In the genomic region with DNA sequence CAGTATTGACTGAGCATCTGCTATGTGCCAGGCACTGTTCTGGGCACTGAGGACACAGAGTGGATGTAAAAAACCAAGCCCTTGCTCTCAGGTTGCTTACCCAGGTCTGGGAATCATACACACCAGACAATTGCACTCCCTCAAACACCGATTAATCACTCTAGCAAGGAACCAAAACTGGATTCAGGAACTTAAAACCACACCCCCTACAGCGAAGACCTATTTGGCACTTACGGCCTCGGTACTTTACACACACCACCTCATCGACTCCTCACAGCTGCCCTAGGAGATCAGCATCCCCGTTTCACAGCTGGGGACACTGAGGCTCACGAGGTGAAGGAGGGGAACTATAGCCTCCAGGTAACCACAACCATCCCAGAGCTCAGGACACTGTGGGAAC, we compare ENCODE assay signal across 9 cellular contexts. TPM values are rescaled to one million over a fixed set of nuclear protein-coding genes. Genes with fewer than 3 reads are reported as not detected.
DNase-seq lines count a peak whose midpoint lies in the region; ATAC-seq and FAIRE-seq lines count a peak whose summit lies in the region.
"Had no signal": no experiment of that assay in that cellular context is flagged by ENCODE, and none has a peak within 500 bp of the region (broad histone marks: within the 10 kb centered on the region; RNA-seq: fewer than 3 reads in every experiment).

No MANE protein-coding gene starts in this region.

- no peaks in the 10 kb centered on the region for H3K9me3 Mint-ChIP-seq in activated CD8-positive, alpha-beta memory T cell treated with anti-CD3 and anti-CD28 coated beads, Interleukin-2, amount 10 ng/mL, durations not matched to agents 7 days and 5 days (ENCODE audit: low read depth)
- H3K9me3 Mint-ChIP-seq in activated naive CD8-positive, alpha-beta T cell treated with anti-CD3 and anti-CD28 coated beads, Interleukin-2, amount 50 U/mL, for 24 hours: no peaks in the 10 kb centered on the region

- no peak for FAIRE-seq in GM19239 (lab: Jason Lieb, UNC)
- FAIRE-seq: TTC549 had no signal

- peak overlapping the region; percentile 83 for H3K27ac ChIP-seq in substantia nigra (ENCODE audit: low read depth, low read length, poor library complexity, severe bottlenecking)

- no peak overlapping the region for H3K27ac Mint-ChIP-seq in activated CD8-positive, alpha-beta memory T cell treated with anti-CD3 and anti-CD28 coated beads, Interleukin-2, amount 10 ng/mL, durations not matched to agents 7 days and 5 days
- no peak overlapping the region for H3K27ac Mint-ChIP-seq in activated naive CD8-positive, alpha-beta T cell treated with anti-CD3 and anti-CD28 coated beads, Interleukin-2, amount 50 U/mL, for 24 hours

- no peak for ATAC-seq in activated CD8-positive, alpha-beta memory T cell treated with anti-CD3 and anti-CD28 coated beads, Interleukin-2, amount 10 ng/mL, durations not matched to agents 7 days and 5 days
- no peak for ATAC-seq in activated naive CD8-positive, alpha-beta T cell treated with anti-CD3 and anti-CD28 coated beads, Interleukin-2, amount 50 U/mL, for 24 hours
- ATAC-seq in GM19324 (IDR thresholded peaks at IDR 0.05; ENCODE audit: low FRiP score, unreplicated experiment): no peak
- no peak for ATAC-seq in HG02938 (IDR thresholded peaks at IDR 0.05; ENCODE audit: unreplicated experiment)

- no peaks in the 10 kb centered on the region for H3K27me3 Mint-ChIP-seq in activated CD8-positive, alpha-beta memory T cell treated with anti-CD3 and anti-CD28 coated beads, Interleukin-2, amount 10 ng/mL, durations not matched to agents 7 days and 5 days
- H3K27me3 Mint-ChIP-seq in activated naive CD8-positive, alpha-beta T cell treated with anti-CD3 and anti-CD28 coated beads, Interleukin-2, amount 50 U/mL, for 24 hours: no peaks in the 10 kb centered on the region

- no peaks in the 10 kb centered on the region for H3K36me3 Mint-ChIP-seq in activated CD8-positive, alpha-beta memory T cell treated with anti-CD3 and anti-CD28 coated beads, Interleukin-2, amount 10 ng/mL, durations not matched to agents 7 days and 5 days
- no peaks in the 10 kb centered on the region for H3K36me3 Mint-ChIP-seq in activated naive CD8-positive, alpha-beta T cell treated with anti-CD3 and anti-CD28 coated beads, Interleukin-2, amount 50 U/mL, for 24 hours (ENCODE audit: low read depth)

- CTCF ChIA-PET in activated CD8-positive, alpha-beta memory T cell treated with anti-CD3 and anti-CD28 coated beads, Interleukin-2, amount 10 ng/mL, durations not matched to agents 7 days and 5 days (lab: Charles Lee): interaction anchor here (0.8 to 4.4 kb wide), 5 partner anchors 10 to 73 kb away, joined by 3 to 29 read pairs (median 6); no protein-coding TSS in a partner anchor

- peak overlapping the region; percentile 94 for H3K4me3 Mint-ChIP-seq in activated CD8-positive, alpha-beta memory T cell treated with anti-CD3 and anti-CD28 coated beads, Interleukin-2, amount 10 ng/mL, durations not matched to agents 7 days and 5 days
- peak overlapping the region; percentile 98 for H3K4me3 Mint-ChIP-seq in activated naive CD8-positive, alpha-beta T cell treated with anti-CD3 and anti-CD28 coated beads, Interleukin-2, amount 50 U/mL, for 24 hours

- peaks cover 46% of the 10 kb centered on the region for H3K4me1 Mint-ChIP-seq in activated CD8-positive, alpha-beta memory T cell treated with anti-CD3 and anti-CD28 coated beads, Interleukin-2, amount 10 ng/mL, durations not matched to agents 7 days and 5 days
- peaks cover 41% of the 10 kb centered on the region for H3K4me1 Mint-ChIP-seq in activated naive CD8-positive, alpha-beta T cell treated with anti-CD3 and anti-CD28 coated beads, Interleukin-2, amount 50 U/mL, for 24 hours

- no peak for DNase-seq in activated CD8-positive, alpha-beta memory T cell treated with anti-CD3 and anti-CD28 coated beads, Interleukin-2, amount 10 ng/mL, durations not matched to agents 7 days and 5 days
- DNase-seq in activated CD8-positive, alpha-beta memory T cell treated with anti-CD3 and anti-CD28 coated beads, Interleukin-2, amount 50 U/mL, for 4 hours: no peak
- DNase-seq in activated naive CD8-positive, alpha-beta T cell treated with anti-CD3 and anti-CD28 coated beads, Interleukin-2, amount 50 U/mL, for 24 hours: no peak
- DNase-seq in kidney tubule cell (ENCODE audit: low spot score): peak; percentile 30
- no peak for DNase-seq in substantia nigra (lab: John Stamatoyannopoulos, UW)
- DNase-seq in GM19239 (ENCODE audit: insufficient read length, low spot score): no peak

RNA-seq across cellular contexts. Expression of a gene that starts 1.6 kb away (rescaled TPM):
- 10 to 100 TPM; 16.3 to 19.2 TPM for total RNA-seq in activated CD8-positive, alpha-beta memory T cell treated with anti-CD3 and anti-CD28 coated beads, Interleukin-2, amount 10 ng/mL, durations not matched to agents 7 days and 5 days

RNA-seq across cellular contexts. Expression of a gene that starts 21.3 kb away (rescaled TPM):
- total RNA-seq in activated CD8-positive, alpha-beta memory T cell treated with anti-CD3 and anti-CD28 coated beads, Interleukin-2, amount 10 ng/mL, durations not matched to agents 7 days and 5 days: 10 to 100 TPM; 38.4 to 40.1 TPM

RNA-seq across cellular contexts. Expression of a gene that starts 45.6 kb away (rescaled TPM):
- not detected for total RNA-seq in activated CD8-positive, alpha-beta memory T cell treated with anti-CD3 and anti-CD28 coated beads, Interleukin-2, amount 10 ng/mL, durations not matched to agents 7 days and 5 days
